18 cellular contexts compared by ENCODE assay signal in the genomic region with DNA sequence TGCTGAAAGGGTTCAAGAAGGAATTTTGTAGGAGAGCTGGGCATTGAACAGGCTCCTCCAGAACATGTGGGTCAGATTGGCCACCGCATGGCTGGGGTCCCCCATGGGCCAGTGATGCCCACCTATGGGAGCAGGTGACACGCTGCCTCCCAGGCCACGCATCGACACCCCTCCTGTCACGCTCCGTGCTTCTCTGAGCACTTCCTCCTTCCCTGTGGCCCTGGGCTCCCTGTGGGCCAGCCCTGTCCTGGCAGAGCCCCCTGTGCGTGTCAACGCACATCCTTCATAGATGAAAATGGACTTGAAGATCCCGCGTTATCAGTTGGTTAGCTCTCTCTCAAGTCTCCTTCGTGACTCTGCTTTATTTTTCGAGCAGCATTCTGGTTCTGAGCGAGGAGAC.
A peak's percentile ranks its signal among the peaks of the same experiment; 100 is the strongest.
DNase-seq lines count a peak whose midpoint lies in the region; ATAC-seq and TF ChIP-seq lines count a peak whose summit lies in the region.
"Had no signal": no experiment of that assay in that cellular context is flagged by ENCODE, and none has a peak within 500 bp of the region (broad histone marks: within the 10 kb centered on the region; RNA-seq: fewer than 3 reads in every experiment).

No MANE protein-coding gene starts in this region.

- H3K36me3 Mint-ChIP-seq in activated T-cell treated with anti-CD3 and anti-CD28 coated beads, Interleukin-2, amount 50 U/mL, for 4 hours (ENCODE audit: insufficient read depth), result peaks cover 19% of the 10 kb centered on the region
- peaks cover 22% of the 10 kb centered on the region for H3K36me3 Mint-ChIP-seq in CD8-positive, alpha-beta T cell
- H3K36me3 Mint-ChIP-seq in activated naive CD8-positive, alpha-beta T cell treated with anti-CD3 and anti-CD28 coated beads for 36 hours, result peaks cover 42% of the 10 kb centered on the region
- peaks cover 40% of the 10 kb centered on the region for H3K36me3 Mint-ChIP-seq in stimulated activated memory B cell treated with anti-CD40 and anti-IgM and Interleukin-4, amounts not matched to agents 10 μg/mL and 1 μg/mL and 100 μg/mL, for 72 hours
- H3K36me3 Mint-ChIP-seq in endothelial cell (ENCODE audit: low read depth, unreplicated experiment), result peaks cover 14% of the 10 kb centered on the region

- no peak for TF ChIP-seq CTCF in CD8-positive, alpha-beta T cell (IDR thresholded peaks at IDR 0.05)
- TF ChIP-seq CTCF in GM10266 (IDR thresholded peaks at IDR 0.05; ENCODE audit: control insufficient read depth, insufficient read depth, low read depth, missing control alignments) (no peak), endothelial cell (IDR thresholded peaks at IDR 0.05; ENCODE audit: unreplicated experiment) (no peak)

- no peaks in the 10 kb centered on the region for H3K27me3 Mint-ChIP-seq in activated T-cell treated with anti-CD3 and anti-CD28 coated beads, Interleukin-2, amount 50 U/mL, for 4 hours (ENCODE audit: low read depth)
- H3K27me3 Mint-ChIP-seq in CD8-positive, alpha-beta T cell (ENCODE audit: low read depth), result no peaks in the 10 kb centered on the region
- H3K27me3 Mint-ChIP-seq in activated naive CD8-positive, alpha-beta T cell treated with anti-CD3 and anti-CD28 coated beads for 36 hours, result no peaks in the 10 kb centered on the region
- H3K27me3 Mint-ChIP-seq in stimulated activated memory B cell treated with anti-CD40 and anti-IgM and Interleukin-4, amounts not matched to agents 10 μg/mL and 1 μg/mL and 100 μg/mL, for 72 hours, result no peaks in the 10 kb centered on the region
- H3K27me3 Mint-ChIP-seq in endothelial cell (ENCODE audit: unreplicated experiment), result peaks cover 7% of the 10 kb centered on the region

- H3K27ac Mint-ChIP-seq in CD8-positive, alpha-beta T cell, result peak overlapping the region; percentile 60
- H3K27ac Mint-ChIP-seq in activated naive CD8-positive, alpha-beta T cell treated with anti-CD3 and anti-CD28 coated beads for 36 hours, result peak overlapping the region; percentile 57
- H3K27ac Mint-ChIP-seq in stimulated activated memory B cell treated with anti-CD40 and anti-IgM and Interleukin-4, amounts not matched to agents 10 μg/mL and 1 μg/mL and 100 μg/mL, for 72 hours, result peak overlapping the region; percentile 55
- H3K27ac Mint-ChIP-seq in endothelial cell (ENCODE audit: unreplicated experiment), result no peak overlapping the region

- H3K9me3 ChIP-seq in CD8-positive, alpha-beta T cell (ENCODE audit: low read length), result no peaks in the 10 kb centered on the region
- H3K9me3 ChIP-seq: stomach, upper lobe of right lung had no signal

- no peak for ATAC-seq in activated T-cell treated with anti-CD3 and anti-CD28 coated beads, Interleukin-2, amount 50 U/mL, for 4 hours
- no peak for ATAC-seq in CD8-positive, alpha-beta T cell
- no peak for ATAC-seq in stimulated activated memory B cell treated with anti-CD40 and anti-IgM and Interleukin-4, amounts not matched to agents 10 μg/mL and 1 μg/mL and 100 μg/mL, for 72 hours
- no peak for ATAC-seq in HG03432 (IDR thresholded peaks at IDR 0.05; ENCODE audit: unreplicated experiment)
- ATAC-seq: left ventricle myocardium superior, sciatic nerve, upper lobe of right lung had no signal

- no peaks in the 10 kb centered on the region for H3K27me3 ChIP-seq in CD8-positive, alpha-beta T cell (ENCODE audit: insufficient read depth, low read length)
- H3K27me3 ChIP-seq: stomach, upper lobe of right lung had no signal

- intact Hi-C loops in CD8-positive, alpha-beta T cell (cut with DNase I, micrococcal nuclease), result loop anchor here in 1 of 2 experiments (5.0 kb wide), 1 partner anchor 32 kb away; no protein-coding TSS in a partner anchor

- DNase-seq in activated T-cell treated with anti-CD3 and anti-CD28 coated beads, Interleukin-2, amount 50 U/mL, for 1 hour, result peak; percentile 8
- DNase-seq in activated T-cell treated with anti-CD3 and anti-CD28 coated beads, Interleukin-2, amount 50 U/mL, for 4 hours, result no peak
- no peak for DNase-seq in CD8-positive, alpha-beta T cell
- DNase-seq in activated naive CD8-positive, alpha-beta T cell treated with anti-CD3 and anti-CD28 coated beads for 36 hours, result no peak
- DNase-seq in GM10266 (ENCODE audit: extremely low spot score), result no peak
- no peak for DNase-seq in endothelial cell (ENCODE audit: low spot score)
- DNase-seq: activated effector memory CD4-positive, alpha-beta T cell treated with anti-CD3 and anti-CD28 coated beads, Interleukin-2, amount 50 U/mL, for 16 hours; caudate nucleus; glutamatergic neuron; left ventricle myocardium superior; NCI-H1436 treated with DMSO at 0.1 percent for 48 hours; PC-9; stomach; upper lobe of right lung had no signal

- H3K4me3 Mint-ChIP-seq in activated T-cell treated with anti-CD3 and anti-CD28 coated beads, Interleukin-2, amount 50 U/mL, for 4 hours, result no peak overlapping the region
- no peak overlapping the region for H3K4me3 Mint-ChIP-seq in CD8-positive, alpha-beta T cell
- H3K4me3 Mint-ChIP-seq in activated naive CD8-positive, alpha-beta T cell treated with anti-CD3 and anti-CD28 coated beads for 36 hours, result no peak overlapping the region
- H3K4me3 Mint-ChIP-seq in stimulated activated memory B cell treated with anti-CD40 and anti-IgM and Interleukin-4, amounts not matched to agents 10 μg/mL and 1 μg/mL and 100 μg/mL, for 72 hours, result no peak overlapping the region
- no peak overlapping the region for H3K4me3 Mint-ChIP-seq in endothelial cell (ENCODE audit: unreplicated experiment)

- H3K9me3 Mint-ChIP-seq in activated T-cell treated with anti-CD3 and anti-CD28 coated beads, Interleukin-2, amount 50 U/mL, for 4 hours, result peaks cover 3% of the 10 kb centered on the region
- peaks cover 11% of the 10 kb centered on the region for H3K9me3 Mint-ChIP-seq in CD8-positive, alpha-beta T cell
- H3K9me3 Mint-ChIP-seq in activated naive CD8-positive, alpha-beta T cell treated with anti-CD3 and anti-CD28 coated beads for 36 hours, result peaks cover 10% of the 10 kb centered on the region
- peaks cover 9% of the 10 kb centered on the region for H3K9me3 Mint-ChIP-seq in stimulated activated memory B cell treated with anti-CD40 and anti-IgM and Interleukin-4, amounts not matched to agents 10 μg/mL and 1 μg/mL and 100 μg/mL, for 72 hours
- no peaks in the 10 kb centered on the region for H3K9me3 Mint-ChIP-seq in endothelial cell (ENCODE audit: unreplicated experiment)

- H3K36me3 ChIP-seq in CD8-positive, alpha-beta T cell (ENCODE audit: insufficient read depth, low read length), result no peaks in the 10 kb centered on the region

- H3K4me3 ChIP-seq in CD8-positive, alpha-beta T cell (ENCODE audit: low read depth, low read length), result no peak overlapping the region
- H3K4me3 ChIP-seq: PC-9, SK-N-MC, stomach, upper lobe of right lung had no signal

- H3K4me1 Mint-ChIP-seq in activated T-cell treated with anti-CD3 and anti-CD28 coated beads, Interleukin-2, amount 50 U/mL, for 4 hours (ENCODE audit: low read depth), result peaks cover 73% of the 10 kb centered on the region
- H3K4me1 Mint-ChIP-seq in CD8-positive, alpha-beta T cell (ENCODE audit: low read depth), result peaks cover 80% of the 10 kb centered on the region
- peaks cover 43% of the 10 kb centered on the region for H3K4me1 Mint-ChIP-seq in activated naive CD8-positive, alpha-beta T cell treated with anti-CD3 and anti-CD28 coated beads for 36 hours
- H3K4me1 Mint-ChIP-seq in stimulated activated memory B cell treated with anti-CD40 and anti-IgM and Interleukin-4, amounts not matched to agents 10 μg/mL and 1 μg/mL and 100 μg/mL, for 72 hours, result peaks cover 53% of the 10 kb centered on the region
- H3K4me1 Mint-ChIP-seq in endothelial cell (ENCODE audit: unreplicated experiment), result peaks cover 19% of the 10 kb centered on the region

- no peak overlapping the region for H3K27ac ChIP-seq in CD8-positive, alpha-beta T cell (ENCODE audit: low read depth, low read length)
- H3K27ac ChIP-seq: PC-9, SK-N-MC, stomach, upper lobe of right lung had no signal

- CTCF ChIA-PET in CD8-positive, alpha-beta T cell (lab: Charles Lee), result interaction anchor here (0.6 to 1.6 kb wide), 2 partner anchors 16 to 127 kb away, joined by 3 read pairs; no protein-coding TSS in a partner anchor

- POLR2A ChIA-PET in CD8-positive, alpha-beta T cell (lab: Charles Lee), result no interaction called here

- peaks cover 46% of the 10 kb centered on the region for H3K4me1 ChIP-seq in CD8-positive, alpha-beta T cell (ENCODE audit: insufficient read depth, low read length)
- H3K4me1 ChIP-seq: upper lobe of right lung had no signal
